In the genomic region with DNA sequence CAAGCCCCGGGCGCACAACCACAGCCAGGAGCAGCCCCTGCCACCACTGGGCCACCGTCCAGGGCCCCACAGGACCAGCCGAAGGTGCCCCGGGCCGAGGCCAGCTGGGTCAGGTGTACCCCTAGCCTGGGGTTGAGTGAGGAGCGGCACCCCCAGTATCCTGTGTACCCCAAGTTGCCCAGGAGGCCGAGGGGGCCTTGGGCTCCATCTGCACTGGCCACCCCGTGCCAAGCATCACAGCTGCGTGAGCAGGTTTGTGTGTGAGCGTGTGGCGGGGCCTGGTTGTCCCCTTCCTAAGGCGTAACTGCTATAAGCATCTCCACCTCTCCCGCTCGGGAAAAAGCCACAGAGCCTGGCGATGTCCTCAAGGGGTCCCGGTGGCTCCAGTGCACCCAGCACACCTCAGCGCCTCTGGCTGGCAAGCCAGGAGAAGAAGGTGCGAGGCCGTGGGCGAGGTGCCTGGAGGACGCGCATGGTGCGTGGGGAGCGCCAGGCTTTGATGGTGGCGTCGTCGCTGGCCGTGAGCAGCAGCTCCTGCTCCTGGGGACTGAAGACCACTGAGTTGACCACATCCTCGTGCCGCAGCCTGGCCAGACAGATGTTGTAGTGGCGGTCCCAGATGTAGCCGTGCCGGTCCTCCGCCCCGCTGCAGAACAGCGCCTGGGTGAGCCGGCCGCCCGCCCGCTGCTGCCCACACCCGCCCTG, we compare ENCODE assay signal across 26 cellular contexts. TPM values are rescaled to one million over a fixed set of nuclear protein-coding genes. Genes with fewer than 3 reads are reported as not detected.
DNase-seq lines count a peak whose midpoint lies in the region; ATAC-seq, FAIRE-seq and TF ChIP-seq lines count a peak whose summit lies in the region.
"Had no signal": no experiment of that assay in that cellular context is flagged by ENCODE, and none has a peak within 500 bp of the region (broad histone marks: within the 10 kb centered on the region; RNA-seq: fewer than 3 reads in every experiment).

No MANE protein-coding gene starts in this region.

- peaks cover 4% of the 10 kb centered on the region for H3K4me1 ChIP-seq in GM12878 (ENCODE audit: control insufficient read depth, insufficient read depth, low read length)
- no peaks in the 10 kb centered on the region for H3K4me1 ChIP-seq in right cardiac atrium (ENCODE audit: control insufficient read depth, insufficient read depth, low read length)
- H3K4me1 ChIP-seq in sigmoid colon: peaks cover 0 to 27% (median 19%) of the 10 kb centered on the region in 4 donors
- H3K4me1 ChIP-seq in prostate gland (replicated peaks): no peaks in the 10 kb centered on the region

- TF ChIP-seq CTCF in CD14-positive monocyte (IDR thresholded peaks at IDR 0.05) (no peak), GM12878 (IDR thresholded peaks at IDR 0.05 in 2 of 3, conservative IDR thresholded peaks at IDR 0.05 in 1 of 3; ENCODE audit: control insufficient read depth in 2 of 3, extremely low read depth in 1 of 3, insufficient read depth in 1 of 3, low read depth in 3 of 3, low read length in 3 of 3) (no peak), sigmoid colon (IDR thresholded peaks at IDR 0.05) (no peak), prostate gland (IDR thresholded peaks at IDR 0.05) (no peak), GM10266 (IDR thresholded peaks at IDR 0.05; ENCODE audit: control insufficient read depth, insufficient read depth, low read depth, missing control alignments) (no peak)

- in situ Hi-C loops in GM12878 (cut with MboI): no loop called here

- H3K9me3 Mint-ChIP-seq in CD14-positive monocyte: peaks cover 0 to 3% (median 0%) of the 10 kb centered on the region in 7 donors
- H3K9me3 Mint-ChIP-seq: activated naive CD4-positive, alpha-beta T cell treated with anti-CD3 and anti-CD28 coated beads, Interleukin-2, amount 10 ng/mL, durations not matched to agents 7 days and 5 days; activated T-cell treated with anti-CD3 and anti-CD28 coated beads, Interleukin-2, amount 50 U/mL, for 72 hours; naive thymus-derived CD8-positive, alpha-beta T cell had no signal

- BruUV-seq in GM12878 (replicated peaks; lab: Mats Ljungman, UMichigan): no TSS peak

- CTCF ChIA-PET in GM12878 (lab: Yijun Ruan, JAX): no interaction called here

- TF ChIP-seq EP300 in GM12878 (IDR thresholded peaks at IDR 0.05; ENCODE audit: borderline replicate concordance in 1 of 2, control insufficient read depth in 1 of 2, low read depth in 2 of 2, low read length in 2 of 2): no peak
- TF ChIP-seq EP300 in sigmoid colon (IDR thresholded peaks at IDR 0.05): no peak

- no peak overlapping the region for H3K4me3 Mint-ChIP-seq in CD14-positive monocyte
- H3K4me3 Mint-ChIP-seq: activated naive CD4-positive, alpha-beta T cell treated with anti-CD3 and anti-CD28 coated beads, Interleukin-2, amount 10 ng/mL, durations not matched to agents 7 days and 5 days; activated T-cell treated with anti-CD3 and anti-CD28 coated beads, Interleukin-2, amount 50 U/mL, for 72 hours; naive thymus-derived CD8-positive, alpha-beta T cell had no signal

- RAD21 ChIA-PET in GM12878 (lab: Charles Lee; ENCODE audit: unreplicated experiment): no interaction called here

- H3K79me2 ChIP-seq in GM12878 (ENCODE audit: control insufficient read depth, insufficient read depth, low read length): peaks cover 19% of the 10 kb centered on the region

- TF ChIP-seq RAD21 in GM12878 (IDR thresholded peaks at IDR 0.05; ENCODE audit: insufficient read depth, low read depth, low read length): no peak

- TF ChIP-seq POLR2A in GM12878 (IDR thresholded peaks at IDR 0.05; ENCODE audit: low read depth, low read length): no peak
- TF ChIP-seq POLR2A in sigmoid colon (IDR thresholded peaks at IDR 0.05): no peak
- no peak for TF ChIP-seq POLR2A in prostate gland (IDR thresholded peaks at IDR 0.05)

- peaks cover 18% of the 10 kb centered on the region for H3K4me1 Mint-ChIP-seq in CD14-positive monocyte

- ATAC-seq in GM12878 (no peak), right cardiac atrium (no peak), HG02885 (IDR thresholded peaks at IDR 0.05; ENCODE audit: poor library complexity, unreplicated experiment) (no peak)
- ATAC-seq: activated T-cell treated with anti-CD3 and anti-CD28 coated beads, Interleukin-2, amount 50 U/mL, for 72 hours; esophagus mucosa; naive thymus-derived CD8-positive, alpha-beta T cell had no signal

- H3K36me3 Mint-ChIP-seq in CD14-positive monocyte: peaks cover 26 to 47% of the 10 kb centered on the region in 2 donors

- no peak overlapping the region for H3K27ac Mint-ChIP-seq in CD14-positive monocyte
- H3K27ac Mint-ChIP-seq: activated naive CD4-positive, alpha-beta T cell treated with anti-CD3 and anti-CD28 coated beads, Interleukin-2, amount 10 ng/mL, durations not matched to agents 7 days and 5 days; activated T-cell treated with anti-CD3 and anti-CD28 coated beads, Interleukin-2, amount 50 U/mL, for 72 hours; CD4-positive, CD25-positive, alpha-beta regulatory T cell had no signal

- FAIRE-seq in GM12878 (lab: Jason Lieb, UNC): no peak

- H3K9ac ChIP-seq in GM12878 (ENCODE audit: control insufficient read depth, insufficient read depth, low read length): no peak overlapping the region

- H3K27me3 ChIP-seq in GM12878 (replicated peaks in 1 of 2; ENCODE audit: control insufficient read depth in 2 of 2, insufficient read depth in 2 of 2, low read length in 1 of 2): no peaks in the 10 kb centered on the region
- H3K27me3 ChIP-seq in right cardiac atrium (ENCODE audit: control insufficient read depth, insufficient read depth): no peaks in the 10 kb centered on the region
- H3K27me3 ChIP-seq in sigmoid colon: no peaks in the 10 kb centered on the region
- no peaks in the 10 kb centered on the region for H3K27me3 ChIP-seq in prostate gland (replicated peaks; ENCODE audit: insufficient read depth)
- H3K27me3 ChIP-seq: ascending aorta, suprapubic skin had no signal

- H3K36me3 ChIP-seq in GM12878 (ENCODE audit: control insufficient read depth in 2 of 2, insufficient read depth in 2 of 2, low read length in 1 of 2) (peaks cover 2 to 26% of the 10 kb centered on the region in 2 experiments; a peak in 3 of 4 replicates), sigmoid colon (peaks cover 34 to 55% (median 40%) of the 10 kb centered on the region in 4 donors), prostate gland (peaks cover 21 to 26% of the 10 kb centered on the region in 2 donors)

- DNase-seq in CD14-positive monocyte (ENCODE audit: low spot score): peak; percentile 43
- DNase-seq in GM12878 (ENCODE audit: low read depth, low spot score): no peak
- DNase-seq in right cardiac atrium: peak; percentile 15 to 67 (median 51)
- peak; percentile 64 for DNase-seq in sigmoid colon
- no peak for DNase-seq in prostate gland (ENCODE audit: low spot score)
- no peak for DNase-seq in GM10266 (ENCODE audit: extremely low spot score)
- DNase-seq in DMS 273 treated with DMSO at 0.1 percent for 48 hours (lab: John Stamatoyannopoulos, UW): no peak
- DNase-seq: activated CD4-positive, CD25-positive, alpha-beta regulatory T cell treated with anti-CD3 and anti-CD28 coated beads, Interleukin-2, amount 50 U/mL, for 72 hours; activated CD8-positive, alpha-beta memory T cell treated with anti-CD3 and anti-CD28 coated beads for 24 hours; activated naive CD4-positive, alpha-beta T cell treated with anti-CD3 and anti-CD28 coated beads, Interleukin-2, amount 10 ng/mL, durations not matched to agents 7 days and 5 days; activated T-cell treated with anti-CD3 and anti-CD28 coated beads, Interleukin-2, amount 50 U/mL, for 72 hours; CD4-positive, CD25-positive, alpha-beta regulatory T cell; cerebellar nuclear complex; effector memory CD4-positive, alpha-beta T cell; foreskin melanocyte; GF-D8; HCEC 1CT; islet precursor cell; NCI-H146; NCI-H510A treated with DMSO at 0.1 percent for 48 hours had no signal

- POLR2A ChIA-PET in GM12878 (lab: Charles Lee): no interaction called here

- 97% methylated on average over 42 of the region's 42 CpGs for WGBS in GM12878 (ENCODE audit: insufficient coverage, insufficient replicate concordance, low lambda C conversion rate, missing lambda C conversion rate)
- 93% methylated on average over 42 of the region's 42 CpGs for WGBS in right cardiac atrium
- WGBS in sigmoid colon, 2 donors: 94 to 96% methylated on average over 42 of the region's 42 CpGs
- 92% methylated on average over 32 of the region's 42 CpGs for WGBS in prostate gland

- intact Hi-C loops in CD14-positive monocyte (cut with micrococcal nuclease) (loop anchor here (10.0 kb wide), 3 partner anchors 94 to 136 kb away; partner anchors contain the start of genes AJM1 (in 1 of the 2), FUT7 (in 1 of the 2), PHPT1 (in 1 of the 2) and RABL6 (in 1 of the 2)), GM12878 (cut with micrococcal nuclease; ENCODE audit: unreplicated experiment) (loop anchor here (5.0 to 10.0 kb wide), 2 partner anchors 88 to 146 kb away; partner anchors contain the start of genes CCDC183, MAMDC4 and TMEM141), right cardiac atrium (cut with DNase I) (loop anchor here in 3 of 4 donors (5.0 to 10.0 kb wide), 7 partner anchors 58 to 148 kb away; partner anchors contain the start of genes PHPT1 (in 2 of the 3), TMEM141 (in 2 of the 3), AJM1 (in 1 of the 3) and CCDC183 (in 1 of the 3)), sigmoid colon (cut with DNase I) (loop anchor here (5.0 kb wide), 1 partner anchor 53 kb away; the partner anchor contains the start of gene TRAF2), prostate gland (cut with DNase I) (no loop called here)

- no peaks in the 10 kb centered on the region for H3K9me3 ChIP-seq in GM12878 (replicated peaks; ENCODE audit: control insufficient read depth, insufficient read depth, low read length)
- no peaks in the 10 kb centered on the region for H3K9me3 ChIP-seq in right cardiac atrium (ENCODE audit: control insufficient read depth, low read length)
- no peaks in the 10 kb centered on the region for H3K9me3 ChIP-seq in sigmoid colon
- no peaks in the 10 kb centered on the region for H3K9me3 ChIP-seq in prostate gland
- H3K9me3 ChIP-seq: ascending aorta, suprapubic skin had no signal

- H4K20me1 ChIP-seq in GM12878 (ENCODE audit: control insufficient read depth, insufficient read depth): no peaks in the 10 kb centered on the region

- no peak overlapping the region for H2AFZ ChIP-seq in GM12878 (ENCODE audit: control insufficient read depth, low read depth, low read length)

- H3K27me3 Mint-ChIP-seq in CD14-positive monocyte (ENCODE audit: low read depth in 3 of 3): peaks cover 0 to 6% (median 0%) of the 10 kb centered on the region in 3 donors
- H3K27me3 Mint-ChIP-seq: activated naive CD4-positive, alpha-beta T cell treated with anti-CD3 and anti-CD28 coated beads, Interleukin-2, amount 10 ng/mL, durations not matched to agents 7 days and 5 days; naive thymus-derived CD8-positive, alpha-beta T cell had no signal

- H3K4me3 ChIP-seq in GM12878 (no peak overlapping the region), right cardiac atrium (ENCODE audit: low read length) (no peak overlapping the region), sigmoid colon (no peak overlapping the region), prostate gland (no peak overlapping the region)
- H3K4me3 ChIP-seq: ascending aorta, suprapubic skin had no signal

- H3K27ac ChIP-seq in GM12878 (ENCODE audit: control insufficient read depth, insufficient read depth) (no peak overlapping the region), right cardiac atrium (ENCODE audit: low read length) (peak overlapping the region; percentile 22), sigmoid colon (no peak overlapping the region), prostate gland (no peak overlapping the region)
- H3K27ac ChIP-seq: suprapubic skin had no signal

- no peak overlapping the region for H3K4me2 ChIP-seq in GM12878 (ENCODE audit: control insufficient read depth, insufficient read depth)

- SMC1A ChIA-PET in GM12878 (lab: Charles Lee; ENCODE audit: uncharacterized antibody, unreplicated experiment): no interaction called here

RNA-seq across cellular contexts. Expression of gene FBXW5, which starts 3.9 kb away (rescaled TPM):
- polyA plus RNA-seq in CD14-positive monocyte (10 to 100 TPM; 85.3 to 92.7 TPM), GM12878 (2011; rRNA removed) (10.6 and 29.8 TPM in 2 replicates), GM12878 (2014; fragmentation: Illumina TruSeq; extraction: Trizol) (0.68 and 5.0 TPM in 2 replicates), GM12878 (2014; fragmentation: Nextera tagmentation; extraction: Ambion mirVana) (1 to 10 TPM in 1 of 2 experiments, under 1 TPM in 1; 0.21 to 1.4 TPM), GM12878 (2014; rRNA removed) (67.3 and 79.6 TPM in 2 replicates), GM12878 (2016; fragmentation: Nextera tagmentation; extraction: Ambion mirVana) (10 to 100 TPM; 59.2 to 63.4 TPM), right cardiac atrium (150 TPM), sigmoid colon (100 to 1,000 TPM; 147 to 182 (median 165) TPM)
- 60.6 and 82.0 TPM in 2 replicates for total RNA-seq in GM12878 (2013; cell fraction: nucleolus; rRNA removed)
- total RNA-seq in GM12878 (2014; rRNA removed) (84.3 and 97.3 TPM in 2 replicates), GM12878 (2014; rRNA removed; fragmentation: Illumina TruSeq; extraction: Trizol) (11.7 and 15.5 TPM in 2 replicates), GM12878 (2021) (70.4 and 73.0 TPM in 2 replicates), right cardiac atrium (100 to 1,000 TPM; 108 to 139 (median 120) TPM), sigmoid colon (100 to 1,000 TPM; 153 to 202 (median 171) TPM), prostate gland (100 to 1,000 TPM; 199 to 304 TPM)
- polyA plus RNA-seq in GM12878 (2011; ENCODE audit: low read depth): 15.5 TPM
- 60.0 and 119 TPM in 2 replicates for polyA plus RNA-seq in GM12878 (2011; cell fraction: cytosol; rRNA removed)
- 295 and 360 TPM in 2 replicates for polyA plus RNA-seq in GM12878 (2011; cell fraction: nucleus; rRNA removed)
- 45.0 and 50.4 TPM in 2 replicates for polyA plus RNA-seq in GM12878 (2012)
- polyA minus RNA-seq in GM12878 (2011; rRNA and poly(A)+ RNA removed): 42.2 and 81.4 TPM in 2 replicates
- polyA minus RNA-seq in GM12878 (2011; cell fraction: cytosol; rRNA and poly(A)+ RNA removed): 67.9 and 75.6 TPM in 2 replicates
- polyA minus RNA-seq in GM12878 (2011; cell fraction: nucleus; rRNA and poly(A)+ RNA removed): 52.3 and 85.2 TPM in 2 replicates

RNA-seq across cellular contexts. Expression of gene C8G, which starts 4.4 kb away (rescaled TPM):
- polyA plus RNA-seq in CD14-positive monocyte (under 1 TPM in 1 of 2 donors, not detected in 1; 0.55 TPM), GM12878 (2011; rRNA removed) (not detected in 2 replicates), GM12878 (2014; fragmentation: Illumina TruSeq; extraction: Trizol) (not detected in 2 replicates), GM12878 (2014; fragmentation: Nextera tagmentation; extraction: Ambion mirVana) (not detected), GM12878 (2014; rRNA removed) (0.26 and 1.5 TPM in 2 replicates), GM12878 (2016; fragmentation: Nextera tagmentation; extraction: Ambion mirVana) (under 1 TPM in 1 of 2 experiments, not detected in 1; 0.50 TPM), right cardiac atrium (1.4 TPM), sigmoid colon (10 to 100 TPM in 1 of 3 donors, 1 to 10 TPM in 2; 4.2 to 11.1 (median 5.4) TPM)
- not detected in 2 replicates for total RNA-seq in GM12878 (2013; cell fraction: nucleolus; rRNA removed)
- total RNA-seq in GM12878 (2014; rRNA removed) (not detected in 2 replicates), GM12878 (2014; rRNA removed; fragmentation: Illumina TruSeq; extraction: Trizol) (not detected in 2 replicates), GM12878 (2021) (0.64 and 0.69 TPM in 2 replicates), right cardiac atrium (1 to 10 TPM; 1.0 to 1.8 (median 1.4) TPM), sigmoid colon (not detected), prostate gland (not detected)
- polyA plus RNA-seq in GM12878 (2011; ENCODE audit: low read depth): not detected
- 0.23 TPM in 1 of 2 replicates, not detected in the other for polyA plus RNA-seq in GM12878 (2011; cell fraction: cytosol; rRNA removed)
- 1.4 and 2.9 TPM in 2 replicates for polyA plus RNA-seq in GM12878 (2011; cell fraction: nucleus; rRNA removed)
- polyA plus RNA-seq in GM12878 (2012): 1.4 TPM in 1 of 2 replicates, not detected in the other
- not detected in 2 replicates for polyA minus RNA-seq in GM12878 (2011; rRNA and poly(A)+ RNA removed)
- polyA minus RNA-seq in GM12878 (2011; cell fraction: cytosol; rRNA and poly(A)+ RNA removed): not detected in 2 replicates
- 1.1 TPM in 1 of 2 replicates, not detected in the other for polyA minus RNA-seq in GM12878 (2011; cell fraction: nucleus; rRNA and poly(A)+ RNA removed)
- total RNA-seq: esophagus mucosa, osteoblast had no signal

RNA-seq across cellular contexts. Expression of gene LCN12, which starts 11.4 kb away (rescaled TPM):
- not detected for polyA plus RNA-seq in CD14-positive monocyte
- 1.1 and 2.4 TPM in 2 replicates for total RNA-seq in GM12878 (2013; cell fraction: nucleolus; rRNA removed)
- total RNA-seq in GM12878 (2014; rRNA removed): 0.40 TPM in 1 of 2 replicates, not detected in the other
- not detected in 2 replicates for total RNA-seq in GM12878 (2014; rRNA removed; fragmentation: Illumina TruSeq; extraction: Trizol)
- total RNA-seq in GM12878 (2021): 0.64 TPM in 1 of 2 replicates, not detected in the other
- polyA plus RNA-seq in GM12878 (2011; ENCODE audit: low read depth): not detected
- polyA plus RNA-seq in GM12878 (2011; rRNA removed): 0.20 and 0.48 TPM in 2 replicates
- 0.07 and 0.42 TPM in 2 replicates for polyA plus RNA-seq in GM12878 (2011; cell fraction: cytosol; rRNA removed)
- polyA plus RNA-seq in GM12878 (2011; cell fraction: nucleus; rRNA removed): 11.8 and 13.0 TPM in 2 replicates
- 0.72 and 0.74 TPM in 2 replicates for polyA plus RNA-seq in GM12878 (2012)
- polyA plus RNA-seq in GM12878 (2014; fragmentation: Illumina TruSeq; extraction: Trizol): 0.25 TPM in 1 of 2 replicates, not detected in the other
- polyA plus RNA-seq in GM12878 (2014; fragmentation: Nextera tagmentation; extraction: Ambion mirVana): not detected
- 0.06 and 0.41 TPM in 2 replicates for polyA plus RNA-seq in GM12878 (2014; rRNA removed)
- polyA plus RNA-seq in GM12878 (2016; fragmentation: Nextera tagmentation; extraction: Ambion mirVana): under 1 TPM; 0.33 to 0.44 TPM
- polyA minus RNA-seq in GM12878 (2011; rRNA and poly(A)+ RNA removed): 0.22 and 0.26 TPM in 2 replicates
- polyA minus RNA-seq in GM12878 (2011; cell fraction: cytosol; rRNA and poly(A)+ RNA removed): not detected in 2 replicates
- 1.2 and 2.8 TPM in 2 replicates for polyA minus RNA-seq in GM12878 (2011; cell fraction: nucleus; rRNA and poly(A)+ RNA removed)
- 10 to 100 TPM in 3 of 4 donors, 1 to 10 TPM in 1; 9.8 to 21.2 (median 13.1) TPM for total RNA-seq in right cardiac atrium
- 7.0 TPM for polyA plus RNA-seq in right cardiac atrium
- total RNA-seq in sigmoid colon: 1 to 10 TPM in 1 of 4 donors, not detected in 3; 1.2 TPM
- 1 to 10 TPM in 1 of 3 donors, not detected in 2; 3.0 TPM for polyA plus RNA-seq in sigmoid colon
- total RNA-seq in prostate gland: 10 to 100 TPM in 1 of 2 donors, 1 to 10 TPM in 1; 4.1 to 13.7 TPM
- total RNA-seq: ascending aorta, osteoblast had no signal
- polyA plus RNA-seq: CD4-positive, CD25-positive, alpha-beta regulatory T cell; naive thymus-derived CD8-positive, alpha-beta T cell had no signal

RNA-seq across cellular contexts. Expression of gene PTGDS, which starts 36.6 kb away (rescaled TPM):
- polyA plus RNA-seq in CD14-positive monocyte (under 1 TPM in 1 of 2 donors, not detected in 1; 0.34 TPM), GM12878 (2011; rRNA removed) (not detected in 2 replicates), GM12878 (2014; fragmentation: Illumina TruSeq; extraction: Trizol) (not detected in 2 replicates), GM12878 (2014; fragmentation: Nextera tagmentation; extraction: Ambion mirVana) (not detected), GM12878 (2014; rRNA removed) (not detected in 2 replicates), GM12878 (2016; fragmentation: Nextera tagmentation; extraction: Ambion mirVana) (not detected), right cardiac atrium (6,981 TPM), sigmoid colon (100 to 1,000 TPM in 1 of 3 donors, 10 to 100 TPM in 1, 1 to 10 TPM in 1; 8.3 to 218 (median 24.0) TPM)
- total RNA-seq in GM12878 (2013; cell fraction: nucleolus; rRNA removed): not detected in 2 replicates
- total RNA-seq in GM12878 (2014; rRNA removed) (not detected in 2 replicates), GM12878 (2014; rRNA removed; fragmentation: Illumina TruSeq; extraction: Trizol) (not detected in 2 replicates), GM12878 (2021) (not detected in 2 replicates), right cardiac atrium (1,000 to 10,000 TPM; 3,127 to 5,556 (median 4,402) TPM), sigmoid colon (10 to 100 TPM; 11.8 to 36.6 (median 32.4) TPM), prostate gland (1,000 to 10,000 TPM in 1 of 2 donors, 10 to 100 TPM in 1; 59.4 to 5,242 TPM)
- not detected for polyA plus RNA-seq in GM12878 (2011; ENCODE audit: low read depth)
- polyA plus RNA-seq in GM12878 (2011; cell fraction: cytosol; rRNA removed): not detected in 2 replicates
- not detected in 2 replicates for polyA plus RNA-seq in GM12878 (2011; cell fraction: nucleus; rRNA removed)
- not detected in 2 replicates for polyA plus RNA-seq in GM12878 (2012)
- not detected in 2 replicates for polyA minus RNA-seq in GM12878 (2011; rRNA and poly(A)+ RNA removed)
- not detected in 2 replicates for polyA minus RNA-seq in GM12878 (2011; cell fraction: cytosol; rRNA and poly(A)+ RNA removed)
- not detected in 2 replicates for polyA minus RNA-seq in GM12878 (2011; cell fraction: nucleus; rRNA and poly(A)+ RNA removed)
- total RNA-seq: activated T-cell treated with anti-CD3 and anti-CD28 coated beads, Interleukin-2, amount 50 U/mL, for 72 hours had no signal

RNA-seq across cellular contexts. Expression of gene LCNL1, which starts 42.1 kb away (rescaled TPM):
- polyA plus RNA-seq in CD14-positive monocyte (not detected), GM12878 (2011; rRNA removed) (not detected in 2 replicates), GM12878 (2014; fragmentation: Illumina TruSeq; extraction: Trizol) (not detected in 2 replicates), GM12878 (2014; fragmentation: Nextera tagmentation; extraction: Ambion mirVana) (not detected), GM12878 (2014; rRNA removed) (not detected in 2 replicates), GM12878 (2016; fragmentation: Nextera tagmentation; extraction: Ambion mirVana) (not detected), right cardiac atrium (2.4 TPM), sigmoid colon (under 1 TPM in 1 of 3 donors, not detected in 2; 0.50 TPM)
- total RNA-seq in GM12878 (2013; cell fraction: nucleolus; rRNA removed): not detected in 2 replicates
- total RNA-seq in GM12878 (2014; rRNA removed) (not detected in 2 replicates), GM12878 (2014; rRNA removed; fragmentation: Illumina TruSeq; extraction: Trizol) (not detected in 2 replicates), GM12878 (2021) (not detected in 2 replicates), right cardiac atrium (10 to 100 TPM in 2 of 4 donors, 1 to 10 TPM in 2; 4.3 to 16.7 (median 9.7) TPM), sigmoid colon (1 to 10 TPM in 1 of 4 donors, under 1 TPM in 3; 0.14 to 1.1 (median 0.43) TPM), prostate gland (10 to 100 TPM in 1 of 2 donors, under 1 TPM in 1; 0.41 to 22.5 TPM)
- polyA plus RNA-seq in GM12878 (2011; ENCODE audit: low read depth): not detected
- polyA plus RNA-seq in GM12878 (2011; cell fraction: cytosol; rRNA removed): not detected in 2 replicates
- polyA plus RNA-seq in GM12878 (2011; cell fraction: nucleus; rRNA removed): not detected in 2 replicates
- polyA plus RNA-seq in GM12878 (2012): not detected in 2 replicates
- polyA minus RNA-seq in GM12878 (2011; rRNA and poly(A)+ RNA removed): not detected in 2 replicates
- polyA minus RNA-seq in GM12878 (2011; cell fraction: cytosol; rRNA and poly(A)+ RNA removed): not detected in 2 replicates
- polyA minus RNA-seq in GM12878 (2011; cell fraction: nucleus; rRNA and poly(A)+ RNA removed): not detected in 2 replicates
- total RNA-seq: activated T-cell treated with anti-CD3 and anti-CD28 coated beads, Interleukin-2, amount 50 U/mL, for 72 hours; ascending aorta; CD4-positive, CD25-positive, alpha-beta regulatory T cell had no signal
- polyA plus RNA-seq: CD4-positive, CD25-positive, alpha-beta regulatory T cell; naive thymus-derived CD8-positive, alpha-beta T cell had no signal

Comparison
In these comparisons a context has a peak if more than half of its experiments do, and no peak if none do; other contexts are left out.
1. DNase-seq: peak in CD14-positive monocyte (single experiment), right cardiac atrium (3 of 3) and sigmoid colon (single experiment); none in GM12878 (single experiment), prostate gland (single experiment), GM10266 (single experiment) and DMS 273 treated with DMSO at 0.1 percent for 48 hours (single experiment).